ENCODE assay signal across 32 cellular contexts in genomic region chr3:24139463-24140412, GRCh38.
DNase-seq lines count a peak whose midpoint lies in the region; ATAC-seq and TF ChIP-seq lines count a peak whose summit lies in the region.
"Had no signal": no experiment of that assay in that cellular context is flagged by ENCODE, and none has a peak within 500 bp of the region (broad histone marks: within the 10 kb centered on the region; RNA-seq: fewer than 3 reads in every experiment).

No MANE protein-coding gene starts in this region.

- TF ChIP-seq POLR2A in stomach (IDR thresholded peaks at IDR 0.05), result no peak

- intact Hi-C loops in ascending aorta (cut with DNase I) (loop anchor here (5.0 kb wide), 1 partner anchor 97 kb away; no protein-coding TSS in a partner anchor), mucosa of descending colon (cut with DNase I, micrococcal nuclease) (no loop called here), stomach (cut with DNase I; ENCODE audit: low total_unique reads) (no loop called here)

- DNase-seq in LHCN-M2 (ENCODE audit: low read depth), result peak; percentile 61
- DNase-seq in ascending aorta (ENCODE audit: low spot score in 2 of 2), result no peak
- DNase-seq in mucosa of descending colon, result no peak
- no peak for DNase-seq in stomach
- DNase-seq in superior temporal gyrus (ENCODE audit: extremely low spot score), result no peak
- no peak for DNase-seq in activated naive CD8-positive, alpha-beta T cell treated with anti-CD3 and anti-CD28 coated beads, Interleukin-2, amount 50 U/mL, for 24 hours
- DNase-seq in NCI-H2107 treated with DMSO at 0.1 percent for 48 hours (lab: John Stamatoyannopoulos, UW; ENCODE audit: unreplicated experiment), result no peak
- DNase-seq: activated CD4-positive, alpha-beta T cell treated with anti-CD3 and anti-CD28 coated beads, Interleukin-2, amount 10 ng/mL, durations not matched to agents 24 days and 14 days; activated naive CD4-positive, alpha-beta T cell; activated T-cell treated with anti-CD3 and anti-CD28 coated beads, Interleukin-2, amount 50 U/mL, for 4 hours; amniotic stem cell; COR-L47; DMS79; effector CD8-positive, alpha-beta T cell; foreskin melanocyte; GDM1; H7; left ventricle myocardium superior; midbrain; NCI-H1092 treated with DMSO at 0.1 percent for 48 hours; NCI-H187; NCI-H526; ovary; Peyer's patch; right lobe of liver; stimulated activated CD4-positive, alpha-beta T cell treated with anti-CD3 and anti-CD28 coated beads, Interleukin-15, amount 100 ng/mL, for 24 hours; stimulated activated naive CD4-positive, alpha-beta T cell; SW 1271; T-helper 9 cell had no signal

- peaks cover 3% of the 10 kb centered on the region for H3K4me1 Mint-ChIP-seq in activated naive CD8-positive, alpha-beta T cell treated with anti-CD3 and anti-CD28 coated beads, Interleukin-2, amount 50 U/mL, for 24 hours
- H3K4me1 Mint-ChIP-seq: activated CD4-positive, alpha-beta T cell treated with anti-CD3 and anti-CD28 coated beads, Interleukin-2, amount 10 ng/mL, durations not matched to agents 24 days and 14 days had no signal

- no peaks in the 10 kb centered on the region for H3K9me3 ChIP-seq in ascending aorta
- no peaks in the 10 kb centered on the region for H3K9me3 ChIP-seq in mucosa of descending colon
- H3K9me3 ChIP-seq in stomach, result no peaks in the 10 kb centered on the region
- H3K9me3 ChIP-seq: BLaER1 treated with 17β-estradiol and CSF1 and Interleukin-3, amounts not matched to agents 10 nM and 100 nM; ovary; Peyer's patch; right lobe of liver had no signal

- H3K4me3 Mint-ChIP-seq in activated naive CD8-positive, alpha-beta T cell treated with anti-CD3 and anti-CD28 coated beads, Interleukin-2, amount 50 U/mL, for 24 hours, result no peak overlapping the region
- H3K4me3 Mint-ChIP-seq: activated CD4-positive, alpha-beta T cell treated with anti-CD3 and anti-CD28 coated beads, Interleukin-2, amount 10 ng/mL, durations not matched to agents 24 days and 14 days; activated T-cell treated with anti-CD3 and anti-CD28 coated beads, Interleukin-2, amount 50 U/mL, for 4 hours; natural killer cell treated with Interleukin-12 subunit alpha and Interleukin-12 subunit beta and Interleukin-15 and Interleukin-18, amount 100 ng/mL, for 72 hours had no signal

- H3K4me3 ChIP-seq in ascending aorta (no peak overlapping the region), mucosa of descending colon (no peak overlapping the region), stomach (no peak overlapping the region)
- H3K4me3 ChIP-seq: BLaER1 treated with 17β-estradiol and CSF1 and Interleukin-3, amounts not matched to agents 10 nM and 100 nM; ovary; Peyer's patch; right lobe of liver had no signal

- H3K27ac ChIP-seq in ascending aorta, result peak overlapping the region; percentile 63 to 64
- peak overlapping the region; percentile 48 to 82 (median 69) for H3K27ac ChIP-seq in stomach
- H3K27ac ChIP-seq: BLaER1 treated with 17β-estradiol and CSF1 and Interleukin-3, amounts not matched to agents 10 nM and 100 nM; epithelial cell of prostate; ovary; right lobe of liver had no signal

- H3K4me1 ChIP-seq in ascending aorta (peaks cover 0 to 17% of the 10 kb centered on the region in 2 donors), mucosa of descending colon (ENCODE audit: low read depth) (no peaks in the 10 kb centered on the region), stomach (peaks cover 10 to 44% (median 27%) of the 10 kb centered on the region in 4 donors)

- no peaks in the 10 kb centered on the region for H3K9me3 Mint-ChIP-seq in activated naive CD8-positive, alpha-beta T cell treated with anti-CD3 and anti-CD28 coated beads, Interleukin-2, amount 50 U/mL, for 24 hours
- H3K9me3 Mint-ChIP-seq: activated CD4-positive, alpha-beta T cell treated with anti-CD3 and anti-CD28 coated beads, Interleukin-2, amount 10 ng/mL, durations not matched to agents 24 days and 14 days; activated T-cell treated with anti-CD3 and anti-CD28 coated beads, Interleukin-2, amount 50 U/mL, for 4 hours had no signal

- H3K36me3 Mint-ChIP-seq in activated naive CD8-positive, alpha-beta T cell treated with anti-CD3 and anti-CD28 coated beads, Interleukin-2, amount 50 U/mL, for 24 hours (ENCODE audit: low read depth), result peaks cover 1% of the 10 kb centered on the region
- H3K36me3 Mint-ChIP-seq: natural killer cell treated with Interleukin-12 subunit alpha and Interleukin-12 subunit beta and Interleukin-15 and Interleukin-18, amount 100 ng/mL, for 72 hours had no signal

- H3K27me3 ChIP-seq in ascending aorta, result no peaks in the 10 kb centered on the region
- no peaks in the 10 kb centered on the region for H3K27me3 ChIP-seq in stomach
- H3K27me3 ChIP-seq: BLaER1 treated with 17β-estradiol and CSF1 and Interleukin-3, amounts not matched to agents 10 nM and 100 nM; ovary; Peyer's patch; right lobe of liver had no signal

- no peaks in the 10 kb centered on the region for H3K27me3 Mint-ChIP-seq in activated naive CD8-positive, alpha-beta T cell treated with anti-CD3 and anti-CD28 coated beads, Interleukin-2, amount 50 U/mL, for 24 hours
- H3K27me3 Mint-ChIP-seq: activated CD4-positive, alpha-beta T cell treated with anti-CD3 and anti-CD28 coated beads, Interleukin-2, amount 10 ng/mL, durations not matched to agents 24 days and 14 days had no signal

- no peak overlapping the region for H3K27ac Mint-ChIP-seq in activated naive CD8-positive, alpha-beta T cell treated with anti-CD3 and anti-CD28 coated beads, Interleukin-2, amount 50 U/mL, for 24 hours
- H3K27ac Mint-ChIP-seq: activated CD4-positive, alpha-beta T cell treated with anti-CD3 and anti-CD28 coated beads, Interleukin-2, amount 10 ng/mL, durations not matched to agents 24 days and 14 days; natural killer cell treated with Interleukin-12 subunit alpha and Interleukin-12 subunit beta and Interleukin-15 and Interleukin-18, amount 100 ng/mL, for 72 hours had no signal

- 52 to 60% (median 54%) methylated on average over 4 of the region's 4 CpGs for WGBS in stomach, 5 donors

- TF ChIP-seq CTCF in ascending aorta (IDR thresholded peaks at IDR 0.05), result no peak
- TF ChIP-seq CTCF in mucosa of descending colon (IDR thresholded peaks at IDR 0.05), result no peak
- TF ChIP-seq CTCF in stomach (IDR thresholded peaks at IDR 0.05), result no peak

- TF ChIP-seq EP300 in stomach (IDR thresholded peaks at IDR 0.05), result no peak

- ATAC-seq in mucosa of descending colon, result peak; percentile 20
- ATAC-seq in activated naive CD8-positive, alpha-beta T cell treated with anti-CD3 and anti-CD28 coated beads, Interleukin-2, amount 50 U/mL, for 24 hours, result no peak
- ATAC-seq: activated T-cell treated with anti-CD3 and anti-CD28 coated beads, Interleukin-2, amount 50 U/mL, for 4 hours had no signal

- H3K36me3 ChIP-seq in ascending aorta (peaks cover 28 to 44% of the 10 kb centered on the region in 2 donors), mucosa of descending colon (ENCODE audit: low read depth) (no peaks in the 10 kb centered on the region), stomach (peaks cover 0 to 25% (median 19%) of the 10 kb centered on the region in 4 donors)
- H3K36me3 ChIP-seq: BLaER1 treated with 17β-estradiol and CSF1 and Interleukin-3, amounts not matched to agents 10 nM and 100 nM; ovary; Peyer's patch had no signal
